ENCODE assay signal across 1 cellular context in genomic region chr1:225772323-225772768, GRCh38.
TF ChIP-seq lines count a peak whose summit lies in the region.

No MANE protein-coding gene starts in this region.

TF ChIP-seq in K562, 482 proteins besides CTCF, POLR2A, EP300 and RAD21 (continued from another document):
- TF ChIP-seq DEAF1 (CRISPR knock-in tag; IDR thresholded peaks at IDR 0.05) = peak; percentile 77
- TF ChIP-seq CHD4 (IDR thresholded peaks at IDR 0.05; ENCODE audit: insufficient read depth, insufficient replicate concordance, low read depth, low read length, poor library complexity, severe bottlenecking) = no peak
- no peak for TF ChIP-seq ATF7 (IDR thresholded peaks at IDR 0.05)
- no peak for TF ChIP-seq CCAR2 (IDR thresholded peaks at IDR 0.05; ENCODE audit: low read depth, low read length)
- no peak for TF ChIP-seq SIX5 (IDR thresholded peaks at IDR 0.05; ENCODE audit: borderline replicate concordance in 1 of 2, insufficient read depth in 1 of 2, low read depth in 1 of 2, low read length in 2 of 2)
- TF ChIP-seq CBFA2T2 (conservative IDR thresholded peaks at IDR 0.05) = no peak
- TF ChIP-seq RNF2 (IDR thresholded peaks at IDR 0.05) = no peak
- TF ChIP-seq, protein P1, sequence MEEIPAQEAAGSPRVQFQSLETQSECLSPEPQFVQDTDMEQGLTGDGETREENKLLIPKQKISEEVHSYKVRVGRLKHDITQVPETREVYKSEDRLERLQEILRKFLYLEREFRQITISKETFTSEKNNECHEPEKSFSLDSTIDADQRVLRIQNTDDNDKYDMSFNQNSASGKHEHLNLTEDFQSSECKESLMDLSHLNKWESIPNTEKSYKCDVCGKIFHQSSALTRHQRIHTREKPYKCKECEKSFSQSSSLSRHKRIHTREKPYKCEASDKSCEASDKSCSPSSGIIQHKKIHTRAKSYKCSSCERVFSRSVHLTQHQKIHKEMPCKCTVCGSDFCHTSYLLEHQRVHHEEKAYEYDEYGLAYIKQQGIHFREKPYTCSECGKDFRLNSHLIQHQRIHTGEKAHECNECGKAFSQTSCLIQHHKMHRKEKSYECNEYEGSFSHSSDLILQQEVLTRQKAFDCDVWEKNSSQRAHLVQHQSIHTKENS (CRISPR knock-in tag; IDR thresholded peaks at IDR 0.05) = no peak
- TF ChIP-seq ZNF407 (IDR thresholded peaks at IDR 0.05; ENCODE audit: low read depth) = no peak
- TF ChIP-seq, protein P2, sequence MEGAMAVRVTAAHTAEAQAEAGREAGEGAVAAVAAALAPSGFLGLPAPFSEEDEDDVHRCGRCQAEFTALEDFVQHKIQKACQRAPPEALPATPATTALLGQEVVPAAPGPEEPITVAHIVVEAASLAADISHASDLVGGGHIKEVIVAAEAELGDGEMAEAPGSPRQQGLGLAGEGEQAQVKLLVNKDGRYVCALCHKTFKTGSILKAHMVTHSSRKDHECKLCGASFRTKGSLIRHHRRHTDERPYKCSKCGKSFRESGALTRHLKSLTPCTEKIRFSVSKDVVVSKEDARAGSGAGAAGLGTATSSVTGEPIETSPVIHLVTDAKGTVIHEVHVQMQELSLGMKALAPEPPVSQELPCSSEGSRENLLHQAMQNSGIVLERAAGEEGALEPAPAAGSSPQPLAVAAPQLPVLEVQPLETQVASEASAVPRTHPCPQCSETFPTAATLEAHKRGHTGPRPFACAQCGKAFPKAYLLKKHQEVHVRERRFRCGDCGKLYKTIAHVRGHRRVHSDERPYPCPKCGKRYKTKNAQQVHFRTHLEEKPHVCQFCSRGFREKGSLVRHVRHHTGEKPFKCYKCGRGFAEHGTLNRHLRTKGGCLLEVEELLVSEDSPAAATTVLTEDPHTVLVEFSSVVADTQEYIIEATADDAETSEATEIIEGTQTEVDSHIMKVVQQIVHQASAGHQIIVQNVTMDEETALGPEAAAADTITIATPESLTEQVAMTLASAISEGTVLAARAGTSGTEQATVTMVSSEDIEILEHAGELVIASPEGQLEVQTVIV (CRISPR knock-in tag; IDR thresholded peaks at IDR 0.05; ENCODE audit: borderline replicate concordance) = no peak
- no peak for TF ChIP-seq PREB (CRISPR knock-in tag; IDR thresholded peaks at IDR 0.05)
- TF ChIP-seq NRF1 (conservative IDR thresholded peaks at IDR 0.05 in 1 of 2, IDR thresholded peaks at IDR 0.05 in 1 of 2) = no peak
- no peak for TF ChIP-seq CBX8 (IDR thresholded peaks at IDR 0.05; ENCODE audit: borderline replicate concordance, extremely low read depth, low read depth, low read length, poor library complexity, severe bottlenecking)
- TF ChIP-seq RHOXF2B (CRISPR knock-in tag; conservative IDR thresholded peaks at IDR 0.05) = no peak
- TF ChIP-seq CBX3 (IDR thresholded peaks at IDR 0.05; ENCODE audit: borderline replicate concordance in 1 of 2, low read length in 2 of 2) = peak in 1 of 2 experiments; percentile 36; a peak in 1 of 3 replicates
- TF ChIP-seq MECOM (CRISPR knock-in tag; IDR thresholded peaks at IDR 0.05) = no peak
